Comparison of ENCODE assay signal across 31 cellular contexts in genomic region chr19:54010474-54010873, GRCh38. TPM values are rescaled to one million over a fixed set of nuclear protein-coding genes. Genes with fewer than 3 reads are reported as not detected.
DNase-seq lines count a peak whose midpoint lies in the region; ATAC-seq, FAIRE-seq and TF ChIP-seq lines count a peak whose summit lies in the region.
"Had no signal": no experiment of that assay in that cellular context is flagged by ENCODE, and none has a peak within 500 bp of the region (broad histone marks: within the 10 kb centered on the region; RNA-seq: fewer than 3 reads in every experiment).

No MANE protein-coding gene starts in this region.

- no peak overlapping the region for H3K4me3 Mint-ChIP-seq in WTC11
- H3K4me3 Mint-ChIP-seq: CD4-positive, alpha-beta memory T cell; CD4-positive, CD25-positive, alpha-beta regulatory T cell; CD8-positive, alpha-beta memory T cell had no signal

- H3K36me3 ChIP-seq in HEK293 (ENCODE audit: control insufficient read depth in 2 of 2, insufficient read depth in 1 of 2, low read length in 2 of 2) = no peaks in the 10 kb centered on the region
- no peaks in the 10 kb centered on the region for H3K36me3 ChIP-seq in H1 (ENCODE audit: control insufficient read depth in 2 of 4, insufficient read depth in 4 of 4, low read length in 3 of 4)
- H3K36me3 ChIP-seq: BE2C, BLaER1 had no signal

- H3K9ac ChIP-seq in H1 (replicated peaks in 1 of 4; ENCODE audit: extremely low read depth in 1 of 4, low read depth in 3 of 4, low read length in 3 of 4) = no peak overlapping the region
- H3K9ac ChIP-seq: BLaER1 had no signal

- no peaks in the 10 kb centered on the region for H3K27me3 ChIP-seq in H1 (replicated peaks in 1 of 4; ENCODE audit: control insufficient read depth in 3 of 4, extremely low read depth in 1 of 4, insufficient read depth in 3 of 4, low read length in 3 of 4)
- H3K27me3 ChIP-seq: BLaER1 had no signal

- FAIRE-seq in A549 (lab: Jason Lieb, UNC) = no peak
- no peak for FAIRE-seq in H1 (lab: Jason Lieb, UNC)
- FAIRE-seq: GM12891, GM19239 had no signal

- no peaks in the 10 kb centered on the region for H4K20me1 ChIP-seq in H1 (replicated peaks in 1 of 2; ENCODE audit: control insufficient read depth in 1 of 2, insufficient read depth in 2 of 2, low read length in 2 of 2)
- H4K20me1 ChIP-seq: BLaER1 had no signal

- peak overlapping the region; percentile 98 for H2BK15ac ChIP-seq in H1 (ENCODE audit: low read length)

- TF ChIP-seq EP300 in A549 (IDR thresholded peaks at IDR 0.05) (no peak), H1 (IDR thresholded peaks at IDR 0.05; ENCODE audit: borderline replicate concordance in 1 of 2, low read depth in 2 of 2, low read length in 2 of 2) (no peak)

- DNase-seq in A549 (ENCODE audit: low read depth in 1 of 2, low spot score in 1 of 2) = no peak
- DNase-seq in WTC11 (ENCODE audit: low spot score) = no peak
- no peak for DNase-seq in H1 (ENCODE audit: low read depth in 1 of 2, low spot score in 2 of 2)
- DNase-seq in GM10266 (ENCODE audit: extremely low spot score) = no peak
- DNase-seq in HK-2 (ENCODE audit: unreplicated experiment) = no peak
- DNase-seq: ACHN; BE2C; C1 segment of cervical spinal cord; Caco-2; CD4-positive, alpha-beta memory T cell; CD4-positive, CD25-positive, alpha-beta regulatory T cell; CD8-positive, alpha-beta memory T cell; DMS 273 treated with DMSO at 0.1 percent for 48 hours; DMS153; DMS53; DMS79; DND-41; EL; GDM1 had no signal

- H3K4me1 ChIP-seq in A549 (peaks cover 55% of the 10 kb centered on the region), HEK293 (ENCODE audit: control insufficient read depth, insufficient read depth, low read length) (peaks cover 4% of the 10 kb centered on the region; the same call in 1 of the 2 replicates), H1 (replicated peaks in 1 of 4; ENCODE audit: control insufficient read depth in 3 of 4, insufficient read depth in 4 of 4, low read length in 3 of 4) (peaks cover 0 to 9% (median 5%) of the 10 kb centered on the region in 4 experiments; a peak in 4 of 7 replicates)
- H3K4me1 ChIP-seq: BE2C, Caco-2 had no signal

- peak overlapping the region; percentile 92 to 94; a peak in 5 of 6 replicates for H3K27ac ChIP-seq in A549
- no peak overlapping the region for H3K27ac ChIP-seq in HEK293 (ENCODE audit: extremely low read depth, low read depth, low read length)
- no peak overlapping the region for H3K27ac ChIP-seq in H1 (ENCODE audit: low read depth, low read length)
- H3K27ac ChIP-seq: 22Rv1, BLaER1 had no signal

- CTCF ChIA-PET in A549 (lab: Yijun Ruan, JAX) (interaction anchor here (1.4 to 1.7 kb wide), 4 partner anchors 16 to 202 kb away, joined by 3 to 6 read pairs (median 3); no protein-coding TSS in a partner anchor), HEK293 (lab: Yijun Ruan, JAX) (interaction anchor here (0.6 to 5.7 kb wide), 2 partner anchors 14 to 200 kb away, joined by 3 to 27 read pairs; no protein-coding TSS in a partner anchor), WTC11 (lab: Charles Lee) (interaction anchor here (0.5 to 5.7 kb wide), 6 partner anchors 13 to 934 kb away, joined by 3 to 43 read pairs (median 10); no protein-coding TSS in a partner anchor), H1 (lab: Charles Lee; ENCODE audit: partially characterized antibody) (interaction anchor here (1.0 to 1.3 kb wide), 2 partner anchors 13 to 44 kb away, joined by 4 to 5 read pairs; no protein-coding TSS in a partner anchor)

- H3K23me2 ChIP-seq in H1 (ENCODE audit: low read depth, low read length) = no peaks in the 10 kb centered on the region

- no peak overlapping the region for H2BK5ac ChIP-seq in H1 (ENCODE audit: low read depth, low read length)

- H3K56ac ChIP-seq in H1 (replicated peaks; ENCODE audit: insufficient read length, low read depth, low read length) = no peak overlapping the region

- H3K4me2 ChIP-seq in A549 (no peak overlapping the region), H1 (ENCODE audit: insufficient read depth in 1 of 2, low read depth in 2 of 2, low read length in 2 of 2) (no peak overlapping the region)
- H3K4me2 ChIP-seq: BLaER1 had no signal

- no peak overlapping the region for H2BK120ac ChIP-seq in H1 (replicated peaks; ENCODE audit: low read depth, low read length)

- 93% methylated on average over 6 of the region's 6 CpGs for WGBS in A549 (ENCODE audit: missing lambda C conversion rate)
- 98% methylated on average over 6 of the region's 6 CpGs; no CpG with 5 or more reads in 1 of the 2 experiments for WGBS in H1 (ENCODE audit: extremely low coverage in 1 of 2, insufficient coverage in 1 of 2, insufficient read length in 1 of 2, insufficient replicate concordance in 2 of 2, low coverage in 1 of 2, low lambda C conversion rate in 2 of 2, missing lambda C conversion rate in 1 of 2), 2 experiments

- no peak overlapping the region for H3K4me3 ChIP-seq in A549
- no peak overlapping the region for H3K4me3 ChIP-seq in HEK293 (ENCODE audit: low read depth, low read length)
- no peak overlapping the region for H3K4me3 ChIP-seq in H1 (ENCODE audit: extremely low read depth in 1 of 4, insufficient read depth in 2 of 4, low read depth in 3 of 4, low read length in 4 of 4)
- H3K4me3 ChIP-seq: BLaER1 had no signal

- no peak overlapping the region for H3K4ac ChIP-seq in H1 (replicated peaks; ENCODE audit: insufficient read length, low read depth, low read length)

- H3K36me3 Mint-ChIP-seq in WTC11 = no peaks in the 10 kb centered on the region
- H3K36me3 Mint-ChIP-seq: CD14-positive monocyte; CD4-positive, alpha-beta memory T cell; CD8-positive, alpha-beta memory T cell had no signal

- no peak overlapping the region for H3K14ac ChIP-seq in H1 (ENCODE audit: insufficient read length)

- H3K18ac ChIP-seq in H1 (ENCODE audit: extremely low read depth, low read length) = no peak overlapping the region

- H3K27ac Mint-ChIP-seq in WTC11 = no peak overlapping the region
- H3K27ac Mint-ChIP-seq: CD14-positive monocyte; CD4-positive, alpha-beta memory T cell; CD4-positive, CD25-positive, alpha-beta regulatory T cell had no signal

- TF ChIP-seq POLR2A in A549 (IDR thresholded peaks at IDR 0.05; ENCODE audit: low read length) (no peak), H1 (IDR thresholded peaks at IDR 0.05; ENCODE audit: control extremely low read depth in 1 of 2, low read depth in 2 of 2, low read length in 2 of 2) (no peak)

- TF ChIP-seq RAD21 in A549 (conservative IDR thresholded peaks at IDR 0.05 in 1 of 2, IDR thresholded peaks at IDR 0.05 in 1 of 2) = no peak
- no peak for TF ChIP-seq RAD21 in H1 (IDR thresholded peaks at IDR 0.05 in 1 of 2, conservative IDR thresholded peaks at IDR 0.05 in 1 of 2; ENCODE audit: low read depth in 2 of 2, low read length in 2 of 2)

- peaks cover 27% of the 10 kb centered on the region for H3K4me1 Mint-ChIP-seq in WTC11
- H3K4me1 Mint-ChIP-seq: CD4-positive, alpha-beta memory T cell; CD4-positive, CD25-positive, alpha-beta regulatory T cell had no signal

- H2BK12ac ChIP-seq in H1 (ENCODE audit: low read depth, low read length) = no peak overlapping the region

- H4K8ac ChIP-seq in H1 (ENCODE audit: extremely low read depth, insufficient read depth, low read length) = no peak overlapping the region

- H3K79me1 ChIP-seq in H1 (ENCODE audit: low read depth, low read length) = no peaks in the 10 kb centered on the region

- ATAC-seq in A549 (no peak), WTC11 (no peak), HG03439 (IDR thresholded peaks at IDR 0.05; ENCODE audit: unreplicated experiment) (no peak)

- POLR2A ChIA-PET in A549 (lab: Yijun Ruan, JAX) (no interaction called here), HEK293 (lab: Yijun Ruan, JAX) (interaction anchor here (0.7 kb wide), 2 partner anchors 72 to 756 kb away, joined by 3 to 4 read pairs; no protein-coding TSS in a partner anchor), WTC11 (lab: Charles Lee) (interaction anchor here (0.7 kb wide), 1 partner anchor 19 kb away, joined by 3 read pairs; the partner anchor contains the start of gene CACNG6), H1 (lab: Charles Lee; ENCODE audit: partially characterized antibody) (interaction anchor here (0.7 to 1.3 kb wide), 3 partner anchors 17 to 223 kb away, joined by 3 to 6 read pairs (median 3); no protein-coding TSS in a partner anchor)

- H3K9me3 Mint-ChIP-seq in WTC11 = no peaks in the 10 kb centered on the region

- H3K27me3 Mint-ChIP-seq in WTC11 (ENCODE audit: low read depth) = peaks cover 6% of the 10 kb centered on the region

- H2AK5ac ChIP-seq in H1 (ENCODE audit: low read depth, low read length) = no peak overlapping the region

- no peak overlapping the region for H3K23ac ChIP-seq in H1 (ENCODE audit: insufficient read length)

- H4K5ac ChIP-seq in H1 (ENCODE audit: insufficient read length, low read depth, low read length) = no peak overlapping the region

- no peak overlapping the region for H2AFZ ChIP-seq in H1 (ENCODE audit: low read length)

- TF ChIP-seq CTCF in A549 (IDR thresholded peaks at IDR 0.05) = no peak
- no peak for TF ChIP-seq CTCF in HEK293 (tag by site-specific recombination; IDR thresholded peaks at IDR 0.05)
- TF ChIP-seq CTCF in WTC11 (IDR thresholded peaks at IDR 0.05) = no peak
- no peak for TF ChIP-seq CTCF in H1 (IDR thresholded peaks at IDR 0.05; ENCODE audit: control extremely low read depth in 1 of 3, insufficient read depth in 1 of 3, low read depth in 1 of 3, low read length in 3 of 3)
- TF ChIP-seq CTCF in GM10266 (IDR thresholded peaks at IDR 0.05; ENCODE audit: control insufficient read depth, insufficient read depth, low read depth, missing control alignments) = no peak

- no peaks in the 10 kb centered on the region for H3K9me3 ChIP-seq in A549
- H3K9me3 ChIP-seq in HEK293 (ENCODE audit: control insufficient read depth, insufficient read depth, low read depth, low read length) = no peaks in the 10 kb centered on the region
- no peaks in the 10 kb centered on the region for H3K9me3 ChIP-seq in H1 (ENCODE audit: insufficient read depth in 2 of 2, low read depth in 1 of 2, low read length in 1 of 2)
- H3K9me3 ChIP-seq: BE2C, BLaER1, Caco-2 had no signal

- H4K91ac ChIP-seq in H1 (replicated peaks; ENCODE audit: insufficient read length, low read length) = no peak overlapping the region

- H3K79me2 ChIP-seq in H1 (ENCODE audit: control insufficient read depth in 1 of 2, insufficient read depth in 2 of 2, low read length in 2 of 2) = no peaks in the 10 kb centered on the region

- no peak overlapping the region for H2BK20ac ChIP-seq in H1 (ENCODE audit: low read length)

RNA-seq across cellular contexts. Expression of gene CACNG6, which starts 19.0 kb away (rescaled TPM):
- 15.6 and 16.2 TPM in 2 replicates for polyA plus RNA-seq in A549 (2011; rRNA removed)
- 11.5 and 18.6 TPM in 2 replicates for polyA plus RNA-seq in A549 (2012; cell fraction: cytosol; rRNA removed)
- 18.5 and 21.7 TPM in 2 replicates for polyA plus RNA-seq in A549 (2012; cell fraction: nucleus; rRNA removed)
- polyA plus RNA-seq in A549 (2017; fragmentation: RNase III; extraction: RNeasy Plus Mini Kit Qiagen cat#74134 plus additional on column Dnase treatment) = 4.4 to 8.2 TPM (median 7.3 TPM) in 3 replicates
- polyA minus RNA-seq in A549 (2011; rRNA and poly(A)+ RNA removed) = 8.8 and 9.3 TPM in 2 replicates
- total RNA-seq in WTC11 (2021) = 2.5 to 3.3 TPM (median 2.5 TPM) in 3 replicates
- 1.2 and 1.4 TPM in 2 replicates for total RNA-seq in H1 (2021; fragmentation: NEBNext Ultra II Directional; extraction: Animal tissue kit (Norgen Biotek cat#: 25700))
- polyA plus RNA-seq in H1 (2011; rRNA removed) = 1.6 and 2.9 TPM in 2 replicates
- polyA plus RNA-seq in H1 (2011; cell fraction: cytosol; rRNA removed) = 1.8 TPM
- polyA plus RNA-seq in H1 (2011; cell fraction: nucleus; rRNA removed) = 4.3 TPM
- polyA plus RNA-seq in H1 (2012, experiment 1 of 2) = 1.1 to 1.9 TPM (median 1.5 TPM) in 4 replicates
- 0.81 TPM for polyA plus RNA-seq in H1 (2012, experiment 2 of 2)
- 2.3 TPM for polyA plus RNA-seq in H1 (2013, experiment 1 of 2)
- 2.1 TPM for polyA plus RNA-seq in H1 (2013, experiment 2 of 2)
- polyA minus RNA-seq in H1 (2011; rRNA and poly(A)+ RNA removed) = 0.22 and 0.25 TPM in 2 replicates
- polyA minus RNA-seq in H1 (2011; cell fraction: cytosol; rRNA and poly(A)+ RNA removed) = not detected
- polyA minus RNA-seq in H1 (2011; cell fraction: nucleus; rRNA and poly(A)+ RNA removed) = 0.80 TPM
- total RNA-seq: A673; CD4-positive, alpha-beta memory T cell; CD4-positive, CD25-positive, alpha-beta regulatory T cell; CD8-positive, alpha-beta memory T cell; G401 had no signal
- polyA plus RNA-seq: CD4-positive, alpha-beta memory T cell; CD4-positive, CD25-positive, alpha-beta regulatory T cell; CD8-positive, alpha-beta memory T cell had no signal

RNA-seq across cellular contexts. Expression of gene CACNG8, which starts 47.7 kb away (rescaled TPM):
- polyA plus RNA-seq in A549 (2011; rRNA removed) (1.1 and 1.5 TPM in 2 replicates), A549 (2017; fragmentation: RNase III; extraction: RNeasy Plus Mini Kit Qiagen cat#74134 plus additional on column Dnase treatment) (4.6 to 6.9 TPM (median 5.8 TPM) in 3 replicates), H1 (2011; rRNA removed) (0.41 and 0.93 TPM in 2 replicates)
- 0.69 and 0.74 TPM in 2 replicates for polyA plus RNA-seq in A549 (2012; cell fraction: cytosol; rRNA removed)
- 3.2 and 5.0 TPM in 2 replicates for polyA plus RNA-seq in A549 (2012; cell fraction: nucleus; rRNA removed)
- 0.87 and 1.3 TPM in 2 replicates for polyA minus RNA-seq in A549 (2011; rRNA and poly(A)+ RNA removed)
- total RNA-seq in WTC11 (2021) = 12.5 to 15.7 TPM (median 15.1 TPM) in 3 replicates
- total RNA-seq in H1 (2021; fragmentation: NEBNext Ultra II Directional; extraction: Animal tissue kit (Norgen Biotek cat#: 25700)) = 4.5 and 5.7 TPM in 2 replicates
- 1.3 TPM for polyA plus RNA-seq in H1 (2011; cell fraction: cytosol; rRNA removed)
- polyA plus RNA-seq in H1 (2011; cell fraction: nucleus; rRNA removed) = 3.4 TPM
- polyA plus RNA-seq in H1 (2012, experiment 1 of 2) = 5.8 to 6.6 TPM (median 6.1 TPM) in 4 replicates
- 0.62 TPM for polyA plus RNA-seq in H1 (2012, experiment 2 of 2)
- 3.2 TPM for polyA plus RNA-seq in H1 (2013, experiment 1 of 2)
- polyA plus RNA-seq in H1 (2013, experiment 2 of 2) = 2.6 TPM
- polyA minus RNA-seq in H1 (2011; rRNA and poly(A)+ RNA removed) = 0.61 and 0.79 TPM in 2 replicates
- 2.9 TPM for polyA minus RNA-seq in H1 (2011; cell fraction: cytosol; rRNA and poly(A)+ RNA removed)
- 2.9 TPM for polyA minus RNA-seq in H1 (2011; cell fraction: nucleus; rRNA and poly(A)+ RNA removed)
- total RNA-seq: CD4-positive, alpha-beta memory T cell; CD4-positive, CD25-positive, alpha-beta regulatory T cell; CD8-positive, alpha-beta memory T cell had no signal
- polyA plus RNA-seq: CD14-positive monocyte; CD4-positive, alpha-beta memory T cell; CD4-positive, CD25-positive, alpha-beta regulatory T cell; CD8-positive, alpha-beta memory T cell had no signal

RNA-seq across cellular contexts. Expression of gene VSTM1, which starts 53.2 kb away (rescaled TPM):
- 0.25 and 0.28 TPM in 2 replicates for polyA plus RNA-seq in A549 (2011; rRNA removed)
- 0.66 and 0.87 TPM in 2 replicates for polyA plus RNA-seq in A549 (2012; cell fraction: cytosol; rRNA removed)
- 0.24 TPM in 1 of 2 replicates, not detected in the other for polyA plus RNA-seq in A549 (2012; cell fraction: nucleus; rRNA removed)
- 0.50 to 0.94 TPM (median 0.53 TPM) in 3 replicates for polyA plus RNA-seq in A549 (2017; fragmentation: RNase III; extraction: RNeasy Plus Mini Kit Qiagen cat#74134 plus additional on column Dnase treatment)
- not detected in 2 replicates for polyA minus RNA-seq in A549 (2011; rRNA and poly(A)+ RNA removed)
- not detected in 3 replicates for total RNA-seq in WTC11 (2021)
- total RNA-seq in H1 (2021; fragmentation: NEBNext Ultra II Directional; extraction: Animal tissue kit (Norgen Biotek cat#: 25700)) = 0.65 TPM in 1 of 2 replicates, not detected in the other
- 0.12 and 0.17 TPM in 2 replicates for polyA plus RNA-seq in H1 (2011; rRNA removed)
- polyA plus RNA-seq in H1 (2011; cell fraction: cytosol; rRNA removed) = 0.36 TPM
- 0.34 TPM for polyA plus RNA-seq in H1 (2011; cell fraction: nucleus; rRNA removed)
- polyA plus RNA-seq in H1 (2012, experiment 1 of 2) = 0.36 to 0.58 TPM in 2 of 4 replicates, not detected in the others
- not detected for polyA plus RNA-seq in H1 (2012, experiment 2 of 2)
- polyA plus RNA-seq in H1 (2013, experiment 1 of 2) = 2.7 TPM
- polyA plus RNA-seq in H1 (2013, experiment 2 of 2) = 3.8 TPM
- not detected in 2 replicates for polyA minus RNA-seq in H1 (2011; rRNA and poly(A)+ RNA removed)
- not detected for polyA minus RNA-seq in H1 (2011; cell fraction: cytosol; rRNA and poly(A)+ RNA removed)
- not detected for polyA minus RNA-seq in H1 (2011; cell fraction: nucleus; rRNA and poly(A)+ RNA removed)
- total RNA-seq: A172; A673; Caco-2; CD4-positive, alpha-beta memory T cell; CD4-positive, CD25-positive, alpha-beta regulatory T cell; CD8-positive, alpha-beta memory T cell; Daoy had no signal
- polyA plus RNA-seq: AG04450; CD4-positive, alpha-beta memory T cell; CD4-positive, CD25-positive, alpha-beta regulatory T cell; CD8-positive, alpha-beta memory T cell had no signal

Comparison
In these comparisons a context has a peak if more than half of its experiments do, and no peak if none do; other contexts are left out.
1. H3K27ac ChIP-seq: peak in A549 (2 of 2); none in HEK293 (single experiment) and H1 (single experiment).